1 cellular context compared by ENCODE assay signal in genomic region chr12:62967701-62968100, GRCh38.
TF ChIP-seq lines count a peak whose summit lies in the region.

No MANE protein-coding gene starts in this region.

TF ChIP-seq in HepG2, 621 proteins besides CTCF, POLR2A, EP300 and RAD21:
- TF ChIP-seq MIER3 (CRISPR knock-in tag; IDR thresholded peaks at IDR 0.05; ENCODE audit: borderline replicate concordance), result no peak
- TF ChIP-seq, protein P1, sequence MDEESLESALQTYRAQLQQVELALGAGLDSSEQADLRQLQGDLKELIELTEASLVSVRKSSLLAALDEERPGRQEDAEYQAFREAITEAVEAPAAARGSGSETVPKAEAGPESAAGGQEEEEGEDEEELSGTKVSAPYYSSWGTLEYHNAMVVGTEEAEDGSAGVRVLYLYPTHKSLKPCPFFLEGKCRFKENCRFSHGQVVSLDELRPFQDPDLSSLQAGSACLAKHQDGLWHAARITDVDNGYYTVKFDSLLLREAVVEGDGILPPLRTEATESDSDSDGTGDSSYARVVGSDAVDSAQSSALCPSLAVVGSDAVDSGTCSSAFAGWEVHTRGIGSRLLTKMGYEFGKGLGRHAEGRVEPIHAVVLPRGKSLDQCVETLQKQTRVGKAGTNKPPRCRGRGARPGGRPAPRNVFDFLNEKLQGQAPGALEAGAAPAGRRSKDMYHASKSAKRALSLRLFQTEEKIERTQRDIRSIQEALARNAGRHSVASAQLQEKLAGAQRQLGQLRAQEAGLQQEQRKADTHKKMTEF (CRISPR knock-in tag; IDR thresholded peaks at IDR 0.05), result no peak
- TF ChIP-seq ERF (CRISPR knock-in tag; IDR thresholded peaks at IDR 0.05), result no peak
- TF ChIP-seq ZNF263 (CRISPR knock-in tag; IDR thresholded peaks at IDR 0.05), result no peak
- TF ChIP-seq, protein P2, sequence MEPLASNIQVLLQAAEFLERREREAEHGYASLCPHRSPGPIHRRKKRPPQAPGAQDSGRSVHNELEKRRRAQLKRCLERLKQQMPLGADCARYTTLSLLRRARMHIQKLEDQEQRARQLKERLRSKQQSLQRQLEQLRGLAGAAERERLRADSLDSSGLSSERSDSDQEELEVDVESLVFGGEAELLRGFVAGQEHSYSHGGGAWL (CRISPR knock-in tag; IDR thresholded peaks at IDR 0.05), result no peak
- no peak for TF ChIP-seq ZNF646 (CRISPR knock-in tag; IDR thresholded peaks at IDR 0.05)
- TF ChIP-seq SOX6 (IDR thresholded peaks at IDR 0.05), result no peak
- TF ChIP-seq SOX6 (CRISPR knock-in tag; IDR thresholded peaks at IDR 0.05), result no peak
- no peak for TF ChIP-seq HIC2 (CRISPR knock-in tag; IDR thresholded peaks at IDR 0.05; ENCODE audit: low read depth)
- TF ChIP-seq ZNF616 (CRISPR knock-in tag; IDR thresholded peaks at IDR 0.05; ENCODE audit: low read depth), result no peak
- TF ChIP-seq POGZ (CRISPR knock-in tag; IDR thresholded peaks at IDR 0.05), result no peak
- TF ChIP-seq TARDBP (CRISPR knock-in tag; IDR thresholded peaks at IDR 0.05), result no peak
- TF ChIP-seq ZFYVE20 (CRISPR knock-in tag; IDR thresholded peaks at IDR 0.05; ENCODE audit: borderline replicate concordance, low read depth), result no peak
- no peak for TF ChIP-seq NR3C1 (CRISPR knock-in tag; IDR thresholded peaks at IDR 0.05)
- no peak for TF ChIP-seq SIN3B (IDR thresholded peaks at IDR 0.05; ENCODE audit: low read length)
- TF ChIP-seq ZNF17 (CRISPR knock-in tag; IDR thresholded peaks at IDR 0.05), result no peak
- no peak for TF ChIP-seq SNAI1 (CRISPR knock-in tag; IDR thresholded peaks at IDR 0.05; ENCODE audit: borderline replicate concordance)
